8 cellular contexts compared by ENCODE assay signal in the genomic region with DNA sequence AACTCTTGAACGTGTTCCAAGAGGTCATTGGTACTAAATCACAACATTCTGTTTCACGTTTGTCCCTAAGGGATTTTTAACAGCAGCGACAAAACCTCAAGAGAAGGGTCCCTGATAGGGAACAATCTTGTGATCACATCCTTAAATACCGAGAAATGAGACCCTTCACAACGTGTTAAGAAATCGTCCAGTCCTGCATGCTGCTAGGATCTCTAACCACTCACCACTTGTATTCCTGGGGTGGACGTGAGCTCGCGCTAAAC.
DNase-seq lines count a peak whose midpoint lies in the region; ATAC-seq and TF ChIP-seq lines count a peak whose summit lies in the region.

No MANE protein-coding gene starts in this region.

- DNase-seq in NCI-H2107 treated with DMSO at 0.1 percent for 48 hours (lab: John Stamatoyannopoulos, UW; ENCODE audit: unreplicated experiment) = peak; percentile 5
- no peak for DNase-seq in NCI-H2107 (lab: John Stamatoyannopoulos, UW)
- DNase-seq in stomach = no peak

- no peaks in the 10 kb centered on the region for H3K9me3 ChIP-seq in iPS-20b (ENCODE audit: insufficient read depth, low read depth, low read length)
- H3K9me3 ChIP-seq in stomach = no peaks in the 10 kb centered on the region

- TF ChIP-seq CTCF in stomach (IDR thresholded peaks at IDR 0.05) = no peak

- H3K4me1 ChIP-seq in iPS-20b (ENCODE audit: insufficient read depth, low read length) (peaks cover 6% of the 10 kb centered on the region; the same call in 1 of the 2 replicates), stomach (peaks cover 8 to 17% (median 15%) of the 10 kb centered on the region in 4 donors)

- TF ChIP-seq POLR2A in stomach (IDR thresholded peaks at IDR 0.05) = no peak

- peak overlapping the region; percentile 100 for H3K27ac Mint-ChIP-seq in activated naive CD8-positive, alpha-beta T cell

- no peaks in the 10 kb centered on the region for H3K9me3 Mint-ChIP-seq in activated naive CD8-positive, alpha-beta T cell (ENCODE audit: low read depth)

- H3K4me3 ChIP-seq in iPS-20b (ENCODE audit: low read length) (peak overlapping the region; percentile 88), stomach (peak overlapping the region; percentile 51 to 66 (median 59))

- H3K36me3 ChIP-seq in iPS-20b (ENCODE audit: insufficient read depth, low read depth, low read length) = no peaks in the 10 kb centered on the region
- H3K36me3 ChIP-seq in stomach = no peaks in the 10 kb centered on the region

- peaks cover 60% of the 10 kb centered on the region for H3K4me1 Mint-ChIP-seq in activated naive CD8-positive, alpha-beta T cell (ENCODE audit: low read depth)

- TF ChIP-seq EP300 in stomach (IDR thresholded peaks at IDR 0.05) = no peak

- H3K27ac ChIP-seq in iPS-20b (ENCODE audit: low read length) = peak overlapping the region; percentile 85
- peak overlapping the region; percentile 98 to 100 (median 99) for H3K27ac ChIP-seq in stomach

- no peak for ATAC-seq in HG02938 (IDR thresholded peaks at IDR 0.05; ENCODE audit: unreplicated experiment)
- ATAC-seq in GM18519 (IDR thresholded peaks at IDR 0.05; ENCODE audit: low FRiP score, unreplicated experiment) = no peak
- ATAC-seq in GM21619 (IDR thresholded peaks at IDR 0.05; ENCODE audit: unreplicated experiment) = no peak

- peak overlapping the region; percentile 98 for H3K4me3 Mint-ChIP-seq in activated naive CD8-positive, alpha-beta T cell

- intact Hi-C loops in stomach (cut with DNase I; ENCODE audit: low total_unique reads) = loop anchor here (5.0 kb wide), 1 partner anchor 133 kb away; the partner anchor contains the start of gene KRAS

- H3K9ac ChIP-seq in iPS-20b (ENCODE audit: low read depth, low read length) = peak overlapping the region; percentile 99; the same call in 1 of the 2 replicates

- no peaks in the 10 kb centered on the region for H3K36me3 Mint-ChIP-seq in activated naive CD8-positive, alpha-beta T cell

- H3K27me3 Mint-ChIP-seq in activated naive CD8-positive, alpha-beta T cell = no peaks in the 10 kb centered on the region

- H3K27me3 ChIP-seq in iPS-20b (ENCODE audit: insufficient read depth, low read length) (peaks cover 30% of the 10 kb centered on the region), stomach (no peaks in the 10 kb centered on the region)

- WGBS in stomach, 5 donors = 7 to 14% (median 12%) methylated on average over 9 of the region's 9 CpGs
